ENCODE assay signal across 1 cellular context in genomic region chr6:22622390-22622789, GRCh38.
TF ChIP-seq lines count a peak whose summit lies in the region.

No MANE protein-coding gene starts in this region.

TF ChIP-seq in GM23338, 12 proteins besides CTCF, POLR2A, EP300 and RAD21 (continued from another document):
- no peak for TF ChIP-seq ZNF462 (CRISPR knock-in tag; IDR thresholded peaks at IDR 0.05)
- TF ChIP-seq STAT1 (IDR thresholded peaks at IDR 0.05; ENCODE audit: unreplicated experiment), result no peak
- no peak for TF ChIP-seq ZNF114 (CRISPR knock-in tag; IDR thresholded peaks at IDR 0.05)
